Comparison of ENCODE assay signal across 9 cellular contexts in genomic region chr12:89156862-89157262, GRCh38.
DNase-seq lines count a peak whose midpoint lies in the region; ATAC-seq and TF ChIP-seq lines count a peak whose summit lies in the region.
"Had no signal": no experiment of that assay in that cellular context is flagged by ENCODE, and none has a peak within 500 bp of the region (broad histone marks: within the 10 kb centered on the region; RNA-seq: fewer than 3 reads in every experiment).

No MANE protein-coding gene starts in this region.

- no peak for TF ChIP-seq CTCF in neutrophil (IDR thresholded peaks at IDR 0.05)
- no peak for TF ChIP-seq CTCF in esophagus muscularis mucosa (IDR thresholded peaks at IDR 0.05)

- H3K27me3 ChIP-seq in neutrophil = no peaks in the 10 kb centered on the region
- no peaks in the 10 kb centered on the region for H3K27me3 ChIP-seq in aorta (ENCODE audit: control insufficient read depth in 1 of 2, insufficient read depth in 2 of 2, low read length in 1 of 2)
- no peaks in the 10 kb centered on the region for H3K27me3 ChIP-seq in esophagus muscularis mucosa

- WGBS in aorta, 2 donors = 82 to 90% methylated on average over 1 of the region's 1 CpG
- WGBS in esophagus muscularis mucosa = 60% methylated on average over 1 of the region's 1 CpG

- H3K9me3 ChIP-seq in neutrophil = no peaks in the 10 kb centered on the region
- H3K9me3 ChIP-seq in aorta (ENCODE audit: control insufficient read depth, low read length) = no peaks in the 10 kb centered on the region
- H3K9me3 ChIP-seq in esophagus muscularis mucosa = no peaks in the 10 kb centered on the region

- ATAC-seq in HG03095 (IDR thresholded peaks at IDR 0.05; ENCODE audit: unreplicated experiment) = no peak
- ATAC-seq in aorta (ENCODE audit: low FRiP score) = no peak

- H3K27ac ChIP-seq in neutrophil (peak overlapping the region; percentile 98), aorta (ENCODE audit: low read depth in 1 of 2, low read length in 2 of 2) (no peak overlapping the region), esophagus muscularis mucosa (replicated peaks in 1 of 4) (no peak overlapping the region)
- H3K27ac ChIP-seq: SK-N-MC had no signal

- H3K4me1 ChIP-seq in neutrophil (ENCODE audit: control insufficient read depth in 1 of 2, insufficient read depth in 1 of 2, low read depth in 1 of 2, low read length in 1 of 2) (peaks cover 71% of the 10 kb centered on the region in 2 experiments), aorta (ENCODE audit: control insufficient read depth in 1 of 2, insufficient read depth in 2 of 2, low read length in 2 of 2) (no peaks in the 10 kb centered on the region), esophagus muscularis mucosa (peaks cover 11 to 14% (median 12%) of the 10 kb centered on the region in 4 donors)

- no peak for TF ChIP-seq EP300 in esophagus muscularis mucosa (IDR thresholded peaks at IDR 0.05)

- H3K36me3 ChIP-seq in neutrophil (no peaks in the 10 kb centered on the region), aorta (ENCODE audit: control insufficient read depth in 1 of 2, insufficient read depth in 2 of 2, low read length in 1 of 2) (no peaks in the 10 kb centered on the region), esophagus muscularis mucosa (no peaks in the 10 kb centered on the region)

- intact Hi-C loops in aorta (cut with DNase I) (no loop called here), esophagus muscularis mucosa (cut with DNase I) (no loop called here)

- TF ChIP-seq POLR2A in esophagus muscularis mucosa (IDR thresholded peaks at IDR 0.05; ENCODE audit: low read depth) = no peak

- DNase-seq in Daoy (ENCODE audit: low read depth) (peak; percentile 74), KG1 (lab: John Stamatoyannopoulos, UW) (peak; percentile 77), amniotic epithelial cell (ENCODE audit: low read depth) (peak; percentile 89), aorta (no peak), esophagus muscularis mucosa (ENCODE audit: extremely low spot score) (no peak)
- DNase-seq: cortex of kidney had no signal

- H3K4me3 ChIP-seq in neutrophil (ENCODE audit: low read depth in 1 of 2, low read length in 1 of 2) (peak overlapping the region in 1 of 2 experiments; percentile 23), aorta (ENCODE audit: low read length in 2 of 2) (no peak overlapping the region), esophagus muscularis mucosa (no peak overlapping the region)
- H3K4me3 ChIP-seq: SK-N-MC had no signal

Comparison
In these comparisons a context has a peak if more than half of its experiments do, and no peak if none do; other contexts are left out.
1. DNase-seq: peak in Daoy (single experiment), KG1 (single experiment) and amniotic epithelial cell (single experiment); none in aorta (0 of 2) and esophagus muscularis mucosa (single experiment).